ENCODE assay signal across 25 cellular contexts in genomic region chr1:179707406-179707805, GRCh38. TPM values are rescaled to one million over a fixed set of nuclear protein-coding genes. Genes with fewer than 3 reads are reported as not detected.
A peak's percentile ranks its signal among the peaks of the same experiment; 100 is the strongest.
DNase-seq lines count a peak whose midpoint lies in the region; ATAC-seq and TF ChIP-seq lines count a peak whose summit lies in the region.
"Had no signal": no experiment of that assay in that cellular context is flagged by ENCODE, and none has a peak within 500 bp of the region (broad histone marks: within the 10 kb centered on the region; RNA-seq: fewer than 3 reads in every experiment).

No MANE protein-coding gene starts in this region.

- H3K9me2 ChIP-seq in SK-N-SH: no peaks in the 10 kb centered on the region

- H2AFZ ChIP-seq in SK-N-SH (ENCODE audit: low read depth): no peak overlapping the region

- H3K9ac ChIP-seq in SK-N-SH (no peak overlapping the region), adipocyte (ENCODE audit: low read length) (no peak overlapping the region)
- H3K9ac ChIP-seq: BLaER1 treated with 17β-estradiol and CSF1 and Interleukin-3, amounts not matched to agents 10 nM and 100 nM had no signal

- no peak for ATAC-seq in SK-N-SH treated with all-trans-retinoic acid at 6 μM for 48 hours
- ATAC-seq in HG02884 (IDR thresholded peaks at IDR 0.05; ENCODE audit: unreplicated experiment): no peak

- H3K79me2 ChIP-seq in SK-N-SH (ENCODE audit: insufficient read depth): no peaks in the 10 kb centered on the region

- no peaks in the 10 kb centered on the region for H3K9me3 ChIP-seq in SK-N-SH
- H3K9me3 ChIP-seq in adipocyte (ENCODE audit: control insufficient read depth, low read length): no peaks in the 10 kb centered on the region
- H3K9me3 ChIP-seq: A549; BE2C; BLaER1 treated with 17β-estradiol and CSF1 and Interleukin-3, amounts not matched to agents 10 nM and 100 nM; HAP-1 had no signal

- H3K36me3 ChIP-seq in SK-N-SH (replicated peaks in 1 of 2; ENCODE audit: control insufficient read depth in 1 of 2, insufficient read depth in 2 of 2, low read length in 1 of 2) (no peaks in the 10 kb centered on the region), adipocyte (ENCODE audit: control insufficient read depth, insufficient read depth, low read length, severe bottlenecking) (no peaks in the 10 kb centered on the region)
- H3K36me3 ChIP-seq: BE2C; BLaER1 treated with 17β-estradiol and CSF1 and Interleukin-3, amounts not matched to agents 10 nM and 100 nM; HAP-1 had no signal

- DNase-seq in SK-N-SH: no peak
- DNase-seq in adipocyte (ENCODE audit: low read depth): peak; percentile 27
- DNase-seq in fibroblast of pulmonary artery (ENCODE audit: low read depth): peak; percentile 18
- peak; percentile 26 for DNase-seq in retinal pigment epithelial cell (ENCODE audit: low read depth)
- no peak for DNase-seq in NCI-H226
- DNase-seq in HuH-7.5 (ENCODE audit: low spot score): no peak
- DNase-seq: ACHN; AML-193; BE2C; Calu3; CD4-positive, alpha-beta T cell; CD8-positive, alpha-beta memory T cell; COR-L47; DMS53; DMS79 treated with DMSO at 0.1 percent for 48 hours; GF-D8; GOT3; HFFc6 had no signal

- H3K4me1 ChIP-seq in SK-N-SH (ENCODE audit: control insufficient read depth in 1 of 2, insufficient read depth in 2 of 2, low read depth in 1 of 2, low read length in 1 of 2) (peaks cover 0 to 23% of the 10 kb centered on the region in 2 experiments; a peak in 2 of 4 replicates), adipocyte (ENCODE audit: control insufficient read depth, insufficient read depth, low read length) (no peaks in the 10 kb centered on the region)
- H3K4me1 ChIP-seq: A549, HAP-1 had no signal

- POLR2A ChIA-PET in SK-N-SH (lab: Yijun Ruan, JAX): interaction anchor here (2.3 kb wide), 1 partner anchor 103 kb away, joined by 11 read pairs; no protein-coding TSS in a partner anchor

- TF ChIP-seq RAD21 in SK-N-SH (IDR thresholded peaks at IDR 0.05; ENCODE audit: low read length): no peak

- CTCF ChIA-PET in SK-N-SH (lab: Yijun Ruan, JAX): interaction anchor here (1.8 to 16.1 kb wide), 9 partner anchors 17 to 472 kb away, joined by 7 to 862 read pairs (median 10); no protein-coding TSS in a partner anchor

- no peak for TF ChIP-seq EP300 in SK-N-SH (IDR thresholded peaks at IDR 0.05; ENCODE audit: borderline replicate concordance in 1 of 2, low read depth in 1 of 2, low read length in 1 of 2)

- no peak overlapping the region for H3K4me3 ChIP-seq in SK-N-SH (ENCODE audit: low read depth in 2 of 2, low read length in 1 of 2)
- no peak overlapping the region for H3K4me3 ChIP-seq in adipocyte (ENCODE audit: low read length)
- H3K4me3 ChIP-seq in fibroblast of pulmonary artery (replicated peaks; ENCODE audit: low read depth, low read length): no peak overlapping the region
- no peak overlapping the region for H3K4me3 ChIP-seq in retinal pigment epithelial cell (ENCODE audit: low read length)
- H3K4me3 ChIP-seq: A549; BLaER1 treated with 17β-estradiol and CSF1 and Interleukin-3, amounts not matched to agents 10 nM and 100 nM; HAP-1 had no signal

- H3F3A ChIP-seq in SK-N-SH (replicated peaks; ENCODE audit: insufficient read depth): no peaks in the 10 kb centered on the region

- WGBS in SK-N-SH (ENCODE audit: low lambda C conversion rate): 19% methylated on average over 2 of the region's 2 CpGs

- peak overlapping the region in 1 of 2 experiments; percentile 43; a peak in 1 of 4 replicates for H3K27ac ChIP-seq in SK-N-SH (ENCODE audit: low read depth in 2 of 2, low read length in 1 of 2)
- H3K27ac ChIP-seq: 22Rv1; A549; BLaER1 treated with 17β-estradiol and CSF1 and Interleukin-3, amounts not matched to agents 10 nM and 100 nM had no signal

- no peaks in the 10 kb centered on the region for H3K27me3 ChIP-seq in SK-N-SH (ENCODE audit: insufficient read depth)
- H3K27me3 ChIP-seq in adipocyte (replicated peaks; ENCODE audit: control insufficient read depth, insufficient read depth, low read length): peaks cover 8% of the 10 kb centered on the region
- H3K27me3 ChIP-seq: BE2C; BLaER1 treated with 17β-estradiol and CSF1 and Interleukin-3, amounts not matched to agents 10 nM and 100 nM had no signal

- TF ChIP-seq CTCF in SK-N-SH (IDR thresholded peaks at IDR 0.05) (no peak), fibroblast of pulmonary artery (IDR thresholded peaks at IDR 0.05; ENCODE audit: low read length, missing control alignments) (no peak), retinal pigment epithelial cell (conservative IDR thresholded peaks at IDR 0.05; ENCODE audit: low read depth, low read length) (no peak)

- H4K20me1 ChIP-seq in SK-N-SH (ENCODE audit: insufficient read depth): no peaks in the 10 kb centered on the region
- H4K20me1 ChIP-seq: BLaER1 treated with 17β-estradiol and CSF1 and Interleukin-3, amounts not matched to agents 10 nM and 100 nM had no signal

- no peak overlapping the region for H3K4me2 ChIP-seq in SK-N-SH
- H3K4me2 ChIP-seq: A549; BLaER1 treated with 17β-estradiol and CSF1 and Interleukin-3, amounts not matched to agents 10 nM and 100 nM had no signal

TF ChIP-seq in SK-N-SH treated with all-trans-retinoic acid at 6 μM for 48 hours, 23 proteins besides CTCF, POLR2A, EP300 and RAD21:
- TF ChIP-seq ISL1 (CRISPR knock-in tag; IDR thresholded peaks at IDR 0.05) (0 out of 2 replicates have a peak, but pooled peaks have one; percentile 40), TSHZ2 (CRISPR knock-in tag; IDR thresholded peaks at IDR 0.05) (no peak)

TF ChIP-seq in SK-N-SH, 30 proteins besides CTCF, POLR2A, EP300 and RAD21:
- TF ChIP-seq, protein P1, sequence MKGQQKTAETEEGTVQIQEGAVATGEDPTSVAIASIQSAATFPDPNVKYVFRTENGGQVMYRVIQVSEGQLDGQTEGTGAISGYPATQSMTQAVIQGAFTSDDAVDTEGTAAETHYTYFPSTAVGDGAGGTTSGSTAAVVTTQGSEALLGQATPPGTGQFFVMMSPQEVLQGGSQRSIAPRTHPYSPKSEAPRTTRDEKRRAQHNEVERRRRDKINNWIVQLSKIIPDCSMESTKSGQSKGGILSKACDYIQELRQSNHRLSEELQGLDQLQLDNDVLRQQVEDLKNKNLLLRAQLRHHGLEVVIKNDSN (IDR thresholded peaks at IDR 0.05; ENCODE audit: borderline replicate concordance, low read depth): no peak
- no peak for TF ChIP-seq JUND (IDR thresholded peaks at IDR 0.05)
- TF ChIP-seq TCF12 (IDR thresholded peaks at IDR 0.05): no peak
- no peak for TF ChIP-seq SIN3A (IDR thresholded peaks at IDR 0.05; ENCODE audit: borderline replicate concordance, low read depth, low read length)
- no peak for TF ChIP-seq RFX5 (IDR thresholded peaks at IDR 0.05; ENCODE audit: low read length)

RNA-seq across cellular contexts. Expression of gene FAM163A, which starts 35.7 kb away (rescaled TPM):
- 0.43 and 1.1 TPM in 2 replicates for polyA plus RNA-seq in SK-N-SH (2012; rRNA removed)
- 0.80 and 1.4 TPM in 2 replicates for polyA plus RNA-seq in SK-N-SH (2012; cell fraction: cytosol; rRNA removed)
- polyA plus RNA-seq in SK-N-SH (2012; cell fraction: nucleus; rRNA removed): 1.1 and 1.8 TPM in 2 replicates
- polyA plus RNA-seq: A549; CD14-positive monocyte; CD8-positive, alpha-beta memory T cell had no signal

Comparison
In these comparisons a context has a peak if more than half of its experiments do, and no peak if none do; other contexts are left out.
1. DNase-seq: peak in adipocyte (single experiment), fibroblast of pulmonary artery (single experiment) and retinal pigment epithelial cell (single experiment); none in SK-N-SH (single experiment), NCI-H226 (single experiment) and HuH-7.5 (single experiment).